20 cellular contexts compared by ENCODE assay signal in the genomic region with DNA sequence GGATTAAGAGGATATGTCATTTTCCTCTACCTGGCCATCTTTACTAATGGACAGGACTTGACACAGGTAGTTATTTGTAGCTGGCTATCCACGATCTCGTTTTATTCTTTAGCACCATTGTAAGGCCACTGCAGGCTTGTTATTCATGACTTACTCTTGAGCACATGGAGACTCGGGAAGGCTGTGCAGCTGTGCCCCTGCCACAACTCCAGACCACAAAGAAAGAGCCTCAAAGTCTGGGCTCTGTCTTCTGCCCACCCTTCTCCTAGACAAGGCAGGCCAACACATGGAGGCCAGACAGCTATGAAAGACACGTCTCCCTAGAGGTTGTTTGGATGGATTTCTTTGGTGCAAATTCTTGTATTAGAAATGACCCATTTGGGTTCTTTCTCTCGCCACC.
"Had no signal": no experiment of that assay in that cellular context is flagged by ENCODE, and none has a peak within 500 bp of the region (broad histone marks: within the 10 kb centered on the region; RNA-seq: fewer than 3 reads in every experiment).

No MANE protein-coding gene starts in this region.

- H3K36me3 ChIP-seq: breast epithelium, esophagus squamous epithelium, gastroesophageal sphincter, left ventricle myocardium inferior, prostate gland, tibial artery had no signal

- H3K27me3 Mint-ChIP-seq: stimulated activated naive CD8-positive, alpha-beta T cell treated with anti-CD3 and anti-CD28 coated beads, Interleukin-15, Interleukin-2, amounts not matched to agents 100 ng/mL and 50 ng/mL, for 24 hours had no signal

- H3K27me3 ChIP-seq: breast epithelium, esophagus squamous epithelium, gastroesophageal sphincter, tibial artery had no signal

- H3K4me1 Mint-ChIP-seq: central memory CD8-positive, alpha-beta T cell; neural crest cell had no signal

- ATAC-seq: activated T-cell treated with anti-CD3 and anti-CD28 coated beads, Interleukin-2, amount 50 U/mL, for 4 hours; gastroesophageal sphincter; WTC11 had no signal

- H3K4me3 ChIP-seq: breast epithelium, gastroesophageal sphincter, left ventricle myocardium inferior, prostate gland, tibial artery had no signal

- H3K36me3 Mint-ChIP-seq: activated naive CD8-positive, alpha-beta T cell treated with anti-CD3 and anti-CD28 coated beads for 36 hours; WTC11 had no signal

- H3K9me3 Mint-ChIP-seq: activated T-cell treated with anti-CD3 and anti-CD28 coated beads, Interleukin-2, amount 50 U/mL, for 4 hours; central memory CD8-positive, alpha-beta T cell; neural crest cell; stimulated activated naive CD8-positive, alpha-beta T cell treated with anti-CD3 and anti-CD28 coated beads, Interleukin-15, Interleukin-2, amounts not matched to agents 100 ng/mL and 50 ng/mL, for 24 hours; WTC11 had no signal

- H3K4me3 Mint-ChIP-seq: activated naive CD8-positive, alpha-beta T cell treated with anti-CD3 and anti-CD28 coated beads for 36 hours; activated T-cell treated with anti-CD3 and anti-CD28 coated beads, Interleukin-2, amount 50 U/mL, for 4 hours; central memory CD8-positive, alpha-beta T cell; neural crest cell; stimulated activated naive CD8-positive, alpha-beta T cell treated with anti-CD3 and anti-CD28 coated beads, Interleukin-15, Interleukin-2, amounts not matched to agents 100 ng/mL and 50 ng/mL, for 24 hours; WTC11 had no signal

- H3K27ac Mint-ChIP-seq: activated naive CD8-positive, alpha-beta T cell treated with anti-CD3 and anti-CD28 coated beads for 36 hours; stimulated activated naive CD8-positive, alpha-beta T cell treated with anti-CD3 and anti-CD28 coated beads, Interleukin-15, Interleukin-2, amounts not matched to agents 100 ng/mL and 50 ng/mL, for 24 hours; WTC11 had no signal

- H3K27ac ChIP-seq: breast epithelium, left ventricle myocardium inferior, prostate gland, tibial artery had no signal

- H3K9me3 ChIP-seq: breast epithelium, esophagus squamous epithelium, gastroesophageal sphincter, left ventricle myocardium inferior, prostate gland, tibial artery had no signal

- DNase-seq: activated CD4-positive, alpha-beta T cell treated with anti-CD3 and anti-CD28 coated beads, Interleukin-2, amount 50 U/mL, for 48 hours; activated CD8-positive, alpha-beta memory T cell treated with anti-CD3 and anti-CD28 coated beads, Interleukin-2, amount 50 U/mL, for 48 hours; activated naive CD4-positive, alpha-beta T cell treated with Interleukin-2 at 50 U/mL for 16 hours; activated naive CD8-positive, alpha-beta T cell treated with anti-CD3 and anti-CD28 coated beads for 36 hours; activated T-cell treated with anti-CD3 and anti-CD28 coated beads, Interleukin-2, amount 50 U/mL, for 4 hours; esophagus squamous epithelium; head of caudate nucleus; hypothalamus; left ventricle myocardium inferior; stimulated activated CD4-positive, alpha-beta T cell treated with anti-CD3 and anti-CD28 coated beads, Interleukin-12 subunit alpha, Interleukin-12 subunit beta, amount 100 ng/mL, for 4 hours; substantia nigra; T-helper 9 cell; tibial artery had no signal

- H3K4me1 ChIP-seq: breast epithelium, prostate gland, tibial artery had no signal
